1 cellular context compared by ENCODE assay signal in the genomic region with DNA sequence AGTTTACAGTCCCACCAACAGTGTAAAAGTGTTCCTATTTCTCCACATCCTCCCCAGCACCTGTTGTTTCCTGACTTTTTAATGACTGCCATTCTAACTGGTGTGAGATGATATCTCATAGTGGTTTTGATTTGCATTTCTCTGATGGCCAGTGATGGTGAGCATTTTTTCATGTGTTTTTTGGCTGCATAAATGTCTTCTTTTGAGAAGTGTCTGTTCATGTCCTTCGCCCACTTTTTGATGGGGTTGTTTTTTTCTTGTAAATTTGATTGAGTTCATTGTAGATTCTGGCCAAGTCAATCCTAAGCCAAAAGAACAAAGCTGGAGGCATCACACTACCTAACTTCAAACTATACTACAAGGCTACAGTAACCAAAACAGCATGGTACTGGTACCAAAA.
A peak's percentile ranks its signal among the peaks of the same experiment; 100 is the strongest.
DNase-seq lines count a peak whose midpoint lies in the region; ATAC-seq and TF ChIP-seq lines count a peak whose summit lies in the region.
"Not testable (repeated sequence)": the region's sequence is repeated elsewhere in the genome, so short reads cannot be mapped to it uniquely, and the experiment has no call there.

No MANE protein-coding gene starts in this region.

- H3K27ac ChIP-seq in foreskin keratinocyte: not testable (repeated sequence)

- ATAC-seq in foreskin keratinocyte: peak; percentile 65

- H3K27me3 ChIP-seq in foreskin keratinocyte: not testable (repeated sequence)

- not testable (repeated sequence) for DNase-seq in foreskin keratinocyte

- not testable (repeated sequence) for H3K4me1 ChIP-seq in foreskin keratinocyte

- not testable (repeated sequence) for TF ChIP-seq CTCF in foreskin keratinocyte (conservative IDR thresholded peaks at IDR 0.05)
